ENCODE assay signal across 8 cellular contexts in the genomic region with DNA sequence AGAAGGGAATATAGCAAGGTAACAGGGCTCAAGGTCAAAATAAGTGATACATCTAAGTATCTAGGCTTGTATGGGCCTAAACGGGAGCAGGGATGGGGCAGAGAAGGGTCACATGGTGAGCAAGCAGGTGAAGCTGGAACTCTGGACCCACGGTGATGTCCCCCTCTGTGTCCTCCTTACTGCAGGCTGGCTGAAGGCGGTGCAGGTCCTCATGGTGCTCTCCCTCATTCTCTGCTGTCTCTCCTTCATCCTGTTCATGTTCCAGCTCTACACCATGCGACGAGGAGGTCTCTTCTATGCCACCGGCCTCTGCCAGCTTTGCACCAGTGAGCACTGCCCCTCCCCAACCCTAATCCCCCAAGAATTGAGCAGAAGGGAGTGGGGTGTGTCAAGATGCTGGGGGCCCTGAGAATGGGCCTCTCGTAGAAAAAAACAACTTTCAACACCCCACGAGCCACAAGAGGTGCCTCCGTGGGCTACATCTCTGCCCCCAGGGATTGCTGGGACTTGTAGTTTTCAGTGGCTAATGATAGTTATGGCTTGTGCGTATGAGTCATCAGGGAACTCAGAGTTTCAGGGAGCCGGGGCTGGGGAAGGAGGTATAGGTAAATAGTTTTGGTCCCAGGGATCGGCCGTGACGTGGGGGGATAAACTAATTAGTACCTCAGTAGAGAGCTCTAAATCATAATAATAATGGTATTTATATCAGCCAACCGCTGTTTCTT. TPM values are rescaled to one million over a fixed set of nuclear protein-coding genes. Genes with fewer than 3 reads are reported as not detected.
A peak's percentile ranks its signal among the peaks of the same experiment; 100 is the strongest.
DNase-seq lines count a peak whose midpoint lies in the region; ATAC-seq and TF ChIP-seq lines count a peak whose summit lies in the region.

No MANE protein-coding gene starts in this region.

- H3K27me3 ChIP-seq in SK-N-SH (ENCODE audit: insufficient read depth), result no peaks in the 10 kb centered on the region

- WGBS in SK-N-SH (ENCODE audit: low lambda C conversion rate), result 71% methylated on average over 15 of the region's 15 CpGs

- peak overlapping the region; percentile 68 for H3K4me2 ChIP-seq in SK-N-SH

- ATAC-seq in SK-N-SH treated with all-trans-retinoic acid at 6 μM for 48 hours, result no peak
- no peak for ATAC-seq in central memory CD8-positive, alpha-beta T cell (replicated peaks; ENCODE audit: extremely low read depth, poor library complexity, severe bottlenecking)
- no peak for ATAC-seq in naive thymus-derived CD8-positive, alpha-beta T cell
- ATAC-seq in GM21786 (IDR thresholded peaks at IDR 0.05; ENCODE audit: unreplicated experiment), result no peak

- H3K4me1 Mint-ChIP-seq in central memory CD8-positive, alpha-beta T cell, result peaks cover 80% of the 10 kb centered on the region
- peaks cover 29 to 91% (median 79%) of the 10 kb centered on the region in 4 donors for H3K4me1 Mint-ChIP-seq in naive thymus-derived CD8-positive, alpha-beta T cell

- peak overlapping the region; percentile 94 for H3K27ac Mint-ChIP-seq in central memory CD8-positive, alpha-beta T cell (ENCODE audit: low read depth)
- H3K27ac Mint-ChIP-seq in naive thymus-derived CD8-positive, alpha-beta T cell, result peak overlapping the region; percentile 95 to 100 (median 96)

- H2AFZ ChIP-seq in SK-N-SH (ENCODE audit: low read depth), result no peak overlapping the region

- peak overlapping the region; percentile 47 to 55; a peak in 1 of 4 replicates for H3K4me3 ChIP-seq in SK-N-SH (ENCODE audit: low read depth in 2 of 2, low read length in 1 of 2)

- H3K79me2 ChIP-seq in SK-N-SH (ENCODE audit: insufficient read depth), result peaks cover 45% of the 10 kb centered on the region

- H3K27me3 Mint-ChIP-seq in central memory CD8-positive, alpha-beta T cell, result no peaks in the 10 kb centered on the region
- H3K27me3 Mint-ChIP-seq in naive thymus-derived CD8-positive, alpha-beta T cell, result no peaks in the 10 kb centered on the region

- peak overlapping the region; percentile 32 to 61; a peak in 3 of 4 replicates for H3K27ac ChIP-seq in SK-N-SH (ENCODE audit: low read depth in 2 of 2, low read length in 1 of 2)

- H3K36me3 Mint-ChIP-seq in central memory CD8-positive, alpha-beta T cell (ENCODE audit: insufficient read depth), result peaks cover 57% of the 10 kb centered on the region
- H3K36me3 Mint-ChIP-seq in naive thymus-derived CD8-positive, alpha-beta T cell, result peaks cover 0 to 39% (median 25%) of the 10 kb centered on the region in 3 donors

- H4K20me1 ChIP-seq in SK-N-SH (ENCODE audit: insufficient read depth), result peaks cover 15% of the 10 kb centered on the region

- no peak for TF ChIP-seq RAD21 in SK-N-SH (IDR thresholded peaks at IDR 0.05; ENCODE audit: low read length)

- H3K4me1 ChIP-seq in SK-N-SH (ENCODE audit: control insufficient read depth in 1 of 2, insufficient read depth in 2 of 2, low read depth in 1 of 2, low read length in 1 of 2), result peaks cover 17 to 26% of the 10 kb centered on the region in 2 experiments; a peak in 3 of 4 replicates

- POLR2A ChIA-PET in SK-N-SH (lab: Yijun Ruan, JAX), result interaction anchor here (1.8 kb wide), 1 partner anchor 8 kb away, joined by 8 read pairs; a partner anchor contains a TSS
- POLR2A ChIA-PET in naive thymus-derived CD8-positive, alpha-beta T cell (lab: Charles Lee), result interaction anchor here (0.5 to 10.6 kb wide), 11 partner anchors 8 to 1229 kb away, joined by 3 to 484 read pairs (median 4); partner anchors contain the start of genes EMP3, KDELR1, SYNGR4 and TMEM143

- CTCF ChIA-PET in SK-N-SH (lab: Yijun Ruan, JAX), result interaction anchor here (0.6 to 2.2 kb wide), 7 partner anchors 10 to 277 kb away, joined by 3 to 6 read pairs (median 4); partner anchors contain the start of gene KDELR1

- H3F3A ChIP-seq in SK-N-SH (replicated peaks; ENCODE audit: insufficient read depth), result peaks cover 65% of the 10 kb centered on the region

- H3K9me2 ChIP-seq in SK-N-SH, result no peaks in the 10 kb centered on the region

- no peak for TF ChIP-seq CTCF in SK-N-SH (IDR thresholded peaks at IDR 0.05)

- no peaks in the 10 kb centered on the region for H3K9me3 ChIP-seq in SK-N-SH

- TF ChIP-seq EP300 in SK-N-SH (IDR thresholded peaks at IDR 0.05; ENCODE audit: borderline replicate concordance in 1 of 2, low read depth in 1 of 2, low read length in 1 of 2), result no peak

- H3K9me3 Mint-ChIP-seq in central memory CD8-positive, alpha-beta T cell, result no peaks in the 10 kb centered on the region
- no peaks in the 10 kb centered on the region for H3K9me3 Mint-ChIP-seq in naive thymus-derived CD8-positive, alpha-beta T cell

- DNase-seq in SK-N-SH (no peak), T-helper 2 cell (peak in 3 of 5 experiments; percentile 38 to 75 (median 41)), middle frontal gyrus (ENCODE audit: extremely low spot score, low spot score) (no peak), NCI-H187 (lab: John Stamatoyannopoulos, UW) (no peak)
- DNase-seq in central memory CD8-positive, alpha-beta T cell (ENCODE audit: low spot score in 2 of 2), result no peak
- peak in 7 of 10 donors; percentile 14 to 50 (median 34) for DNase-seq in naive thymus-derived CD8-positive, alpha-beta T cell

- no peak overlapping the region for H3K9ac ChIP-seq in SK-N-SH

- H3K36me3 ChIP-seq in SK-N-SH (replicated peaks in 1 of 2; ENCODE audit: control insufficient read depth in 1 of 2, insufficient read depth in 2 of 2, low read length in 1 of 2), result peaks cover 0 to 19% of the 10 kb centered on the region in 2 experiments

- peak overlapping the region; percentile 99 for H3K4me3 Mint-ChIP-seq in central memory CD8-positive, alpha-beta T cell
- peak overlapping the region; percentile 83 to 100 (median 92) for H3K4me3 Mint-ChIP-seq in naive thymus-derived CD8-positive, alpha-beta T cell

TF ChIP-seq in SK-N-SH, 30 proteins besides CTCF, POLR2A, EP300 and RAD21 (continues in another document):
- TF ChIP-seq JUND (IDR thresholded peaks at IDR 0.05) (peak; percentile 73), YY1 (IDR thresholded peaks at IDR 0.05; ENCODE audit: low read depth) (no peak; the same call in 1 of the 2 replicates), FOSL2 (IDR thresholded peaks at IDR 0.05; ENCODE audit: borderline replicate concordance, low read depth) (peak; percentile 81)
- TF ChIP-seq, protein P1, sequence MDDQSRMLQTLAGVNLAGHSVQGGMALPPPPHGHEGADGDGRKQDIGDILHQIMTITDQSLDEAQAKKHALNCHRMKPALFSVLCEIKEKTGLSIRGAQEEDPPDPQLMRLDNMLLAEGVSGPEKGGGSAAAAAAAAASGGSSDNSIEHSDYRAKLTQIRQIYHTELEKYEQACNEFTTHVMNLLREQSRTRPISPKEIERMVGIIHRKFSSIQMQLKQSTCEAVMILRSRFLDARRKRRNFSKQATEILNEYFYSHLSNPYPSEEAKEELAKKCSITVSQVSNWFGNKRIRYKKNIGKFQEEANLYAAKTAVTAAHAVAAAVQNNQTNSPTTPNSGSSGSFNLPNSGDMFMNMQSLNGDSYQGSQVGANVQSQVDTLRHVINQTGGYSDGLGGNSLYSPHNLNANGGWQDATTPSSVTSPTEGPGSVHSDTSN (IDR thresholded peaks at IDR 0.05), result no peak

TF ChIP-seq in SK-N-SH treated with all-trans-retinoic acid at 6 μM for 48 hours, 23 proteins besides CTCF, POLR2A, EP300 and RAD21 (continues in another document):
- no peak for TF ChIP-seq ESRRG (CRISPR knock-in tag; IDR thresholded peaks at IDR 0.05)
- TF ChIP-seq PPARA (CRISPR knock-in tag; IDR thresholded peaks at IDR 0.05; ENCODE audit: borderline replicate concordance), result no peak
- TF ChIP-seq, protein P2, sequence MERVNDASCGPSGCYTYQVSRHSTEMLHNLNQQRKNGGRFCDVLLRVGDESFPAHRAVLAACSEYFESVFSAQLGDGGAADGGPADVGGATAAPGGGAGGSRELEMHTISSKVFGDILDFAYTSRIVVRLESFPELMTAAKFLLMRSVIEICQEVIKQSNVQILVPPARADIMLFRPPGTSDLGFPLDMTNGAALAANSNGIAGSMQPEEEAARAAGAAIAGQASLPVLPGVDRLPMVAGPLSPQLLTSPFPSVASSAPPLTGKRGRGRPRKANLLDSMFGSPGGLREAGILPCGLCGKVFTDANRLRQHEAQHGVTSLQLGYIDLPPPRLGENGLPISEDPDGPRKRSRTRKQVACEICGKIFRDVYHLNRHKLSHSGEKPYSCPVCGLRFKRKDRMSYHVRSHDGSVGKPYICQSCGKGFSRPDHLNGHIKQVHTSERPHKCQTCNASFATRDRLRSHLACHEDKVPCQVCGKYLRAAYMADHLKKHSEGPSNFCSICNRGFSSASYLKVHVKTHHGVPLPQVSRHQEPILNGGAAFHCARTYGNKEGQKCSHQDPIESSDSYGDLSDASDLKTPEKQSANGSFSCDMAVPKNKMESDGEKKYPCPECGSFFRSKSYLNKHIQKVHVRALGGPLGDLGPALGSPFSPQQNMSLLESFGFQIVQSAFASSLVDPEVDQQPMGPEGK (CRISPR knock-in tag; IDR thresholded peaks at IDR 0.05; ENCODE audit: borderline replicate concordance), result no peak
- no peak for TF ChIP-seq TOX (CRISPR knock-in tag; IDR thresholded peaks at IDR 0.05; ENCODE audit: borderline replicate concordance)

RNA-seq across cellular contexts. Expression of gene EMP3, which starts 4.0 kb away (rescaled TPM):
- polyA plus RNA-seq in SK-N-SH (2012; rRNA removed), result 263 and 277 TPM in 2 replicates
- 125 and 190 TPM in 2 replicates for polyA plus RNA-seq in SK-N-SH (2012; cell fraction: cytosol; rRNA removed)
- polyA plus RNA-seq in SK-N-SH (2012; cell fraction: nucleus; rRNA removed), result 110 and 159 TPM in 2 replicates
- total RNA-seq in naive thymus-derived CD8-positive, alpha-beta T cell, result 100 to 1,000 TPM; 275 to 277 TPM
- 100 to 1,000 TPM; 514 to 721 (median 617) TPM for polyA plus RNA-seq in naive thymus-derived CD8-positive, alpha-beta T cell

RNA-seq across cellular contexts. Expression of gene TMEM143, which starts 34.4 kb away (rescaled TPM):
- polyA plus RNA-seq in SK-N-SH (2012; rRNA removed), result 20.2 and 21.9 TPM in 2 replicates
- polyA plus RNA-seq in SK-N-SH (2012; cell fraction: cytosol; rRNA removed), result 7.0 and 10.2 TPM in 2 replicates
- polyA plus RNA-seq in SK-N-SH (2012; cell fraction: nucleus; rRNA removed), result 77.5 and 81.7 TPM in 2 replicates
- 10 to 100 TPM; 25.0 to 29.4 TPM for total RNA-seq in naive thymus-derived CD8-positive, alpha-beta T cell
- 10 to 100 TPM in 1 of 3 donors, 1 to 10 TPM in 2; 3.9 to 10.7 (median 4.9) TPM for polyA plus RNA-seq in naive thymus-derived CD8-positive, alpha-beta T cell

RNA-seq across cellular contexts. Expression of gene SYNGR4, which starts 34.8 kb away (rescaled TPM):
- polyA plus RNA-seq in SK-N-SH (2012; rRNA removed), result 0.08 TPM in 1 of 2 replicates, not detected in the other
- 0.03 TPM in 1 of 2 replicates, not detected in the other for polyA plus RNA-seq in SK-N-SH (2012; cell fraction: cytosol; rRNA removed)
- not detected in 2 replicates for polyA plus RNA-seq in SK-N-SH (2012; cell fraction: nucleus; rRNA removed)
- not detected for total RNA-seq in naive thymus-derived CD8-positive, alpha-beta T cell
- polyA plus RNA-seq in naive thymus-derived CD8-positive, alpha-beta T cell, result not detected

RNA-seq across cellular contexts. Expression of gene ZNF114, which starts 59.4 kb away (rescaled TPM):
- polyA plus RNA-seq in SK-N-SH (2012; rRNA removed), result 0.47 and 0.61 TPM in 2 replicates
- 0.50 and 0.60 TPM in 2 replicates for polyA plus RNA-seq in SK-N-SH (2012; cell fraction: cytosol; rRNA removed)
- 0.59 and 0.88 TPM in 2 replicates for polyA plus RNA-seq in SK-N-SH (2012; cell fraction: nucleus; rRNA removed)
- total RNA-seq in naive thymus-derived CD8-positive, alpha-beta T cell, result not detected
- polyA plus RNA-seq in naive thymus-derived CD8-positive, alpha-beta T cell, result under 1 TPM in 1 of 3 donors, not detected in 2; 0.17 TPM

Comparison
In these comparisons a context has a peak if more than half of its experiments do, and no peak if none do; other contexts are left out.
1. DNase-seq: peak in T-helper 2 cell (3 of 5) and naive thymus-derived CD8-positive, alpha-beta T cell (7 of 10); none in SK-N-SH (single experiment), central memory CD8-positive, alpha-beta T cell (0 of 2), middle frontal gyrus (single experiment) and NCI-H187 (0 of 2).